ENCODE assay signal across 9 cellular contexts in the genomic region with DNA sequence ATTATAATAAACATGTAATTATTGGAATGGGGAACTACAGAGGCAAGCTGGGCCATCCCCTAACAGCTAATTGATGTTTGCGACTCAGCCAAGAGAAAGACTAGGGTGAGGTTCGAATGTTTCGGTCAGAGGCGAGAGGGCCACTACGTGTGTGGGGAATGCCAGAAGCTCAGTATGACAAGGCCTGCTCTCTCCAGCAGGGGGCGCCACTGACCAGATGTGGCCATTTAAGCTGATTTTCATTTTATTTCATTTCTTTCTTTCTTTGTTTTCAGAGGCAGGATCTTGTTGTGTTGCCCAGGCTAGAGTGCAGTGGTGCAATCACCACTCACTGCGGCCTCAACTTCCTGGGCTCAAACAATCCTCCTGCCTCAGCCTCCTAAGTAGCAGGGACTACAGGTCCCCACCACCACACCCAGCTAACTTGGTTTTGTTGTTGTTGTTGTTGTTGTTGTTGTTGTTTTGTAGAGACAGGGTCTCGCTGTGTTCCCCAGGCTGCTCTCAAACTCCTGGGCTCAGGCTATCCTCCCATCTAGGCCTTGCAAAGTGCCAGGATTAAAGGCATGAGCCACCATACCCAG. TPM values are rescaled to one million over a fixed set of nuclear protein-coding genes. Genes with fewer than 3 reads are reported as not detected.
DNase-seq lines count a peak whose midpoint lies in the region; ATAC-seq and TF ChIP-seq lines count a peak whose summit lies in the region.
"Had no signal": no experiment of that assay in that cellular context is flagged by ENCODE, and none has a peak within 500 bp of the region (broad histone marks: within the 10 kb centered on the region; RNA-seq: fewer than 3 reads in every experiment).

No MANE protein-coding gene starts in this region.

- 72 to 78% (median 76%) methylated on average over 8 of the region's 8 CpGs for WGBS in spleen, 5 donors

- no peaks in the 10 kb centered on the region for H3K79me2 ChIP-seq in GM23338 (replicated peaks; ENCODE audit: insufficient read depth)

- no peaks in the 10 kb centered on the region for H3K9me2 ChIP-seq in GM23338 (ENCODE audit: insufficient read depth)

- H3K27me3 ChIP-seq in GM23338 (ENCODE audit: insufficient read depth) (no peaks in the 10 kb centered on the region), spleen (replicated peaks in 1 of 7) (peaks cover 0 to 22% (median under 1%) of the 10 kb centered on the region in 7 donors)

- no peaks in the 10 kb centered on the region for H3K9me3 ChIP-seq in spleen

- H3K36me3 ChIP-seq in GM23338 (ENCODE audit: insufficient read depth): no peaks in the 10 kb centered on the region; the same call in 1 of the 2 replicates
- H3K36me3 ChIP-seq in spleen: no peaks in the 10 kb centered on the region

- intact Hi-C loops in spleen (cut with DNase I; ENCODE audit: low total_unique reads): no loop called here

- no peaks in the 10 kb centered on the region for H3K9me3 Mint-ChIP-seq in GM23338

- no peaks in the 10 kb centered on the region for H4K20me1 ChIP-seq in GM23338 (replicated peaks; ENCODE audit: insufficient read depth)

- peaks cover 7% of the 10 kb centered on the region for H3K27me3 Mint-ChIP-seq in GM23338 (ENCODE audit: insufficient read depth, low read depth, poor library complexity)

- peaks cover 4% of the 10 kb centered on the region; the same call in 1 of the 2 replicates for H3K4me1 ChIP-seq in GM23338 (ENCODE audit: insufficient read depth)
- H3K4me1 ChIP-seq in spleen: no peaks in the 10 kb centered on the region

- ATAC-seq in GM23338 (peak; percentile 38), GM21390 (IDR thresholded peaks at IDR 0.05; ENCODE audit: unreplicated experiment) (no peak), GM18502 (IDR thresholded peaks at IDR 0.05; ENCODE audit: poor library complexity, unreplicated experiment) (no peak)

- H3K4me3 ChIP-seq in GM23338 (no peak overlapping the region), spleen (no peak overlapping the region)
- H3K4me3 ChIP-seq: SK-N-MC had no signal

- no peaks in the 10 kb centered on the region for H3F3A ChIP-seq in GM23338 (replicated peaks; ENCODE audit: low read depth)

- H2AFZ ChIP-seq in GM23338: no peak overlapping the region

- no peak for TF ChIP-seq POLR2A in spleen (IDR thresholded peaks at IDR 0.05)

- DNase-seq in GM23338 (ENCODE audit: low spot score) (peak; percentile 82), SKM-1 (lab: John Stamatoyannopoulos, UW; ENCODE audit: unreplicated experiment) (peak; percentile 8), cerebellar cortex (ENCODE audit: low spot score) (peak; percentile 21), spleen (no peak), KG1 (lab: John Stamatoyannopoulos, UW) (no peak)
- DNase-seq: naive B cell had no signal

- H3K27ac ChIP-seq in GM23338 (ENCODE audit: low read depth) (no peak overlapping the region), spleen (no peak overlapping the region)
- H3K27ac ChIP-seq: SK-N-MC had no signal

- no peaks in the 10 kb centered on the region for H3K36me3 Mint-ChIP-seq in GM23338 (ENCODE audit: low read depth)
- H3K36me3 Mint-ChIP-seq: naive B cell had no signal

- H3K4me1 Mint-ChIP-seq in GM23338: peaks cover 9% of the 10 kb centered on the region; the same call in 2 of the 3 replicates
- H3K4me1 Mint-ChIP-seq: naive B cell had no signal

- no peak overlapping the region for H3K4me2 ChIP-seq in GM23338

- peak; percentile 80 to 85 for TF ChIP-seq CTCF in GM23338 (conservative IDR thresholded peaks at IDR 0.05; ENCODE audit: low read depth in 2 of 2)
- TF ChIP-seq CTCF in spleen (IDR thresholded peaks at IDR 0.05 in 8 of 11, conservative IDR thresholded peaks at IDR 0.05 in 3 of 11): peak in 8 of 11 experiments; percentile 10 to 61 (median 44)

- H3K4me3 Mint-ChIP-seq in GM23338: no peak overlapping the region
- H3K4me3 Mint-ChIP-seq: naive B cell had no signal

- H3K27ac Mint-ChIP-seq in GM23338: 0 out of 2 replicates have a peak overlapping the region, but pooled peaks have one; percentile 36
- H3K27ac Mint-ChIP-seq: naive B cell had no signal

TF ChIP-seq in GM23338, 12 proteins besides CTCF, POLR2A, EP300 and RAD21 (continues in another document):
- no peak for TF ChIP-seq ZNF114 (CRISPR knock-in tag; IDR thresholded peaks at IDR 0.05)
- no peak for TF ChIP-seq STAT1 (IDR thresholded peaks at IDR 0.05; ENCODE audit: unreplicated experiment)
- TF ChIP-seq CREB1 (CRISPR knock-in tag; IDR thresholded peaks at IDR 0.05; ENCODE audit: low read depth): no peak
- TF ChIP-seq POLR2AphosphoS5 (IDR thresholded peaks at IDR 0.05; ENCODE audit: low read depth): no peak
- TF ChIP-seq JUNB (IDR thresholded peaks at IDR 0.05; ENCODE audit: unreplicated experiment): no peak
- no peak for TF ChIP-seq EZH2 (IDR thresholded peaks at IDR 0.05; ENCODE audit: low read depth, unreplicated experiment)
- TF ChIP-seq REST (IDR thresholded peaks at IDR 0.05; ENCODE audit: unreplicated experiment): no peak
- TF ChIP-seq ETS1 (IDR thresholded peaks at IDR 0.05): no peak
- no peak for TF ChIP-seq ZNF331 (CRISPR knock-in tag; IDR thresholded peaks at IDR 0.05; ENCODE audit: low read depth)

RNA-seq across cellular contexts. Expression of gene TMEM130, which starts 38.1 kb away (rescaled TPM):
- total RNA-seq in GM23338 (2014; rRNA removed; shearing (Covaris generic)): 1.5 and 4.2 TPM in 2 replicates
- polyA plus RNA-seq in GM23338 (2016; fragmentation: Nextera tagmentation; extraction: Ambion mirVana): 2.0 TPM in 2 replicates
- total RNA-seq in spleen: under 1 TPM in 4 of 7 donors, not detected in 3; 0.37 to 0.55 (median 0.38) TPM
- under 1 TPM; 0.11 to 0.29 (median 0.17) TPM for polyA plus RNA-seq in spleen

RNA-seq across cellular contexts. Expression of gene TRRAP, which starts 46.6 kb away (rescaled TPM):
- 49.8 and 58.7 TPM in 2 replicates for total RNA-seq in GM23338 (2014; rRNA removed; shearing (Covaris generic))
- 14.9 and 16.1 TPM in 2 replicates for polyA plus RNA-seq in GM23338 (2016; fragmentation: Nextera tagmentation; extraction: Ambion mirVana)
- total RNA-seq in spleen: 10 to 100 TPM; 50.1 to 73.4 (median 60.9) TPM
- polyA plus RNA-seq in spleen: 10 to 100 TPM in 1 of 3 donors, 1 to 10 TPM in 2; 8.4 to 14.3 (median 9.2) TPM

Comparison
In these comparisons a context has a peak if more than half of its experiments do, and no peak if none do; other contexts are left out.
1. DNase-seq: peak in GM23338 (single experiment), SKM-1 (single experiment) and cerebellar cortex (single experiment); none in spleen (single experiment) and KG1 (single experiment).